11 cellular contexts compared by ENCODE assay signal in the genomic region with DNA sequence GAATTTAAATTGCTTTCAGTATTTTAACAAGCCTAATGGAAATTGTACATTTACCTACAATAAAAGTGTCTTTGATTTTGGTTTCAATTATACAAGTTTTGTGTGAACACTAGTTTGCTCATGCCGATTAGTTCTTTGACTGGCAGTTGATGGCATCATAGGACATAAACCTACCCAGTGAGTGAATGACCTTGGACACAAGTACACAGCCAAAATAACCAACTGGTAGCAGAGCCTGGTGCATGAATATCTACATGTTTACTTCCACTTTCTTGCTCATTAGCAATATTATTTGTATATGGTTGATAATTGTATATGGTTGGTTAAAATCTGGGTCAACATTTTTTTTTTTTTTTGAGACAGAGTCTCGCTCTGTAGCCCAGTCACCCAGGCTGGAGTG. TPM values are rescaled to one million over a fixed set of nuclear protein-coding genes. Genes with fewer than 3 reads are reported as not detected.
DNase-seq lines count a peak whose midpoint lies in the region; ATAC-seq and TF ChIP-seq lines count a peak whose summit lies in the region.
"Had no signal": no experiment of that assay in that cellular context is flagged by ENCODE, and none has a peak within 500 bp of the region (broad histone marks: within the 10 kb centered on the region; RNA-seq: fewer than 3 reads in every experiment).

No MANE protein-coding gene starts in this region.

- no peak for ATAC-seq in activated naive CD8-positive, alpha-beta T cell treated with anti-CD3 and anti-CD28 coated beads, Interleukin-2, amount 50 U/mL, for 24 hours
- ATAC-seq in central memory CD8-positive, alpha-beta T cell (replicated peaks; ENCODE audit: extremely low read depth, poor library complexity, severe bottlenecking) = no peak
- no peak for ATAC-seq in GM18511 (IDR thresholded peaks at IDR 0.05; ENCODE audit: unreplicated experiment)
- ATAC-seq: HCT116 had no signal

- no peak for TF ChIP-seq CTCF in HL-60 (IDR thresholded peaks at IDR 0.05; ENCODE audit: insufficient read depth, low read length)
- TF ChIP-seq CTCF in type B pancreatic cell (conservative IDR thresholded peaks at IDR 0.05) = no peak

- H3K27ac ChIP-seq in HL-60 (replicated peaks) = peak overlapping the region; percentile 92

- no peaks in the 10 kb centered on the region for H3K9me3 Mint-ChIP-seq in activated naive CD8-positive, alpha-beta T cell (ENCODE audit: low read depth)
- no peaks in the 10 kb centered on the region for H3K9me3 Mint-ChIP-seq in activated naive CD8-positive, alpha-beta T cell treated with anti-CD3 and anti-CD28 coated beads, Interleukin-2, amount 50 U/mL, for 24 hours
- no peaks in the 10 kb centered on the region for H3K9me3 Mint-ChIP-seq in central memory CD8-positive, alpha-beta T cell
- H3K9me3 Mint-ChIP-seq in type B pancreatic cell = no peaks in the 10 kb centered on the region
- H3K9me3 Mint-ChIP-seq: activated CD4-positive, alpha-beta memory T cell treated with anti-CD3 and anti-CD28 coated beads, Interleukin-2, amount 10 ng/mL, durations not matched to agents 7 days and 5 days had no signal

- H3K27me3 ChIP-seq in HL-60 (ENCODE audit: insufficient read depth, poor library complexity, severe bottlenecking) = no peaks in the 10 kb centered on the region

- no peaks in the 10 kb centered on the region for H3K27me3 Mint-ChIP-seq in activated naive CD8-positive, alpha-beta T cell
- no peaks in the 10 kb centered on the region for H3K27me3 Mint-ChIP-seq in activated naive CD8-positive, alpha-beta T cell treated with anti-CD3 and anti-CD28 coated beads, Interleukin-2, amount 50 U/mL, for 24 hours
- H3K27me3 Mint-ChIP-seq in central memory CD8-positive, alpha-beta T cell = no peaks in the 10 kb centered on the region
- H3K27me3 Mint-ChIP-seq in type B pancreatic cell = no peaks in the 10 kb centered on the region
- H3K27me3 Mint-ChIP-seq: activated CD4-positive, alpha-beta memory T cell treated with anti-CD3 and anti-CD28 coated beads, Interleukin-2, amount 10 ng/mL, durations not matched to agents 7 days and 5 days had no signal

- H3K36me3 Mint-ChIP-seq in activated naive CD8-positive, alpha-beta T cell = peaks cover 12% of the 10 kb centered on the region
- peaks cover 12% of the 10 kb centered on the region for H3K36me3 Mint-ChIP-seq in activated naive CD8-positive, alpha-beta T cell treated with anti-CD3 and anti-CD28 coated beads, Interleukin-2, amount 50 U/mL, for 24 hours (ENCODE audit: low read depth)
- peaks cover 2% of the 10 kb centered on the region for H3K36me3 Mint-ChIP-seq in central memory CD8-positive, alpha-beta T cell (ENCODE audit: insufficient read depth)
- H3K36me3 Mint-ChIP-seq in type B pancreatic cell = no peaks in the 10 kb centered on the region

- no peak overlapping the region for H3K4me3 ChIP-seq in HL-60 (replicated peaks; ENCODE audit: insufficient read depth, low read length)

- peak overlapping the region; percentile 34 for H3K27ac Mint-ChIP-seq in activated naive CD8-positive, alpha-beta T cell
- no peak overlapping the region for H3K27ac Mint-ChIP-seq in activated naive CD8-positive, alpha-beta T cell treated with anti-CD3 and anti-CD28 coated beads, Interleukin-2, amount 50 U/mL, for 24 hours
- peak overlapping the region; percentile 65 for H3K27ac Mint-ChIP-seq in central memory CD8-positive, alpha-beta T cell (ENCODE audit: low read depth)
- peak overlapping the region; percentile 74 for H3K27ac Mint-ChIP-seq in type B pancreatic cell
- H3K27ac Mint-ChIP-seq: activated CD4-positive, alpha-beta memory T cell treated with anti-CD3 and anti-CD28 coated beads, Interleukin-2, amount 10 ng/mL, durations not matched to agents 7 days and 5 days had no signal

- no peak for DNase-seq in activated naive CD8-positive, alpha-beta T cell treated with anti-CD3 and anti-CD28 coated beads, Interleukin-2, amount 50 U/mL, for 24 hours
- DNase-seq in HL-60 (ENCODE audit: low read depth in 1 of 2, low spot score in 1 of 2) (no peak), type B pancreatic cell (ENCODE audit: extremely low spot score, unreplicated experiment) (no peak), retina (no peak)
- DNase-seq in central memory CD8-positive, alpha-beta T cell (ENCODE audit: low spot score in 2 of 2) = no peak
- no peak for DNase-seq in stimulated activated naive CD4-positive, alpha-beta T cell treated with Interleukin-2 at 50 U/mL for 16 hours (lab: John Stamatoyannopoulos, UW)
- DNase-seq: activated CD4-positive, alpha-beta memory T cell treated with anti-CD3 and anti-CD28 coated beads, Interleukin-2, amount 10 ng/mL, durations not matched to agents 7 days and 5 days; nephron progenitor cell had no signal

- no peak overlapping the region for H3K4me3 Mint-ChIP-seq in activated naive CD8-positive, alpha-beta T cell
- no peak overlapping the region for H3K4me3 Mint-ChIP-seq in activated naive CD8-positive, alpha-beta T cell treated with anti-CD3 and anti-CD28 coated beads, Interleukin-2, amount 50 U/mL, for 24 hours
- no peak overlapping the region for H3K4me3 Mint-ChIP-seq in central memory CD8-positive, alpha-beta T cell
- no peak overlapping the region for H3K4me3 Mint-ChIP-seq in type B pancreatic cell
- H3K4me3 Mint-ChIP-seq: activated CD4-positive, alpha-beta memory T cell treated with anti-CD3 and anti-CD28 coated beads, Interleukin-2, amount 10 ng/mL, durations not matched to agents 7 days and 5 days; nephron progenitor cell had no signal

- peaks cover 65% of the 10 kb centered on the region for H3K4me1 Mint-ChIP-seq in activated naive CD8-positive, alpha-beta T cell (ENCODE audit: low read depth)
- peaks cover 58% of the 10 kb centered on the region for H3K4me1 Mint-ChIP-seq in activated naive CD8-positive, alpha-beta T cell treated with anti-CD3 and anti-CD28 coated beads, Interleukin-2, amount 50 U/mL, for 24 hours
- peaks cover 66% of the 10 kb centered on the region for H3K4me1 Mint-ChIP-seq in central memory CD8-positive, alpha-beta T cell
- H3K4me1 Mint-ChIP-seq in type B pancreatic cell (ENCODE audit: unreplicated experiment) = no peaks in the 10 kb centered on the region

RNA-seq across cellular contexts. Expression of gene STIM1, which starts 37.8 kb away (rescaled TPM):
- 38.9 and 53.3 TPM in 2 replicates for total RNA-seq in type B pancreatic cell (ENCODE audit: low replicate concordance)

RNA-seq across cellular contexts. Expression of gene RHOG, which starts 52.6 kb away (rescaled TPM):
- 30.8 and 42.9 TPM in 2 replicates for total RNA-seq in type B pancreatic cell (ENCODE audit: low replicate concordance)
